ENCODE assay signal across 8 cellular contexts in genomic region chr2:240433973-240434727, GRCh38. TPM values are rescaled to one million over a fixed set of nuclear protein-coding genes. Genes with fewer than 3 reads are reported as not detected.
DNase-seq lines count a peak whose midpoint lies in the region; ATAC-seq, FAIRE-seq and TF ChIP-seq lines count a peak whose summit lies in the region.

No MANE protein-coding gene starts in this region.

- H3K27me3 ChIP-seq in Caco-2 (replicated peaks; ENCODE audit: control insufficient read depth, insufficient read depth, low read length) (no peaks in the 10 kb centered on the region), HepG2 (ENCODE audit: control insufficient read depth in 1 of 2, insufficient read depth in 2 of 2, low read length in 2 of 2) (peaks cover 37 to 76% of the 10 kb centered on the region in 2 experiments)

- H2AFZ ChIP-seq in OCI-LY7 (ENCODE audit: low read length) (peak overlapping the region; percentile 100; the same call in 1 of the 2 replicates), HepG2 (ENCODE audit: low read length) (no peak overlapping the region)

- H3K4me2 ChIP-seq in OCI-LY7 (ENCODE audit: low read length) (peak overlapping the region; percentile 99), HepG2 (ENCODE audit: low read depth, low read length) (no peak overlapping the region)

- H3K36me3 ChIP-seq in Caco-2 (ENCODE audit: control insufficient read depth, insufficient read depth, low read length) (no peaks in the 10 kb centered on the region), OCI-LY7 (ENCODE audit: insufficient read depth, low read length) (no peaks in the 10 kb centered on the region), HepG2 (replicated peaks in 1 of 2; ENCODE audit: control insufficient read depth in 1 of 2, insufficient read depth in 2 of 2, low read length in 2 of 2) (no peaks in the 10 kb centered on the region)

- CTCF ChIA-PET in Caco-2 (lab: Charles Lee): no interaction called here
- CTCF ChIA-PET in OCI-LY7 (lab: Charles Lee; ENCODE audit: unreplicated experiment): no interaction called here
- CTCF ChIA-PET in HepG2 (lab: Yijun Ruan, JAX; ENCODE audit: low intra/inter-chr PET ratio, low total read pairs): no interaction called here

- H3K4me3 Mint-ChIP-seq in Caco-2 (ENCODE audit: unreplicated experiment): peak overlapping the region; percentile 73

- no peak for TF ChIP-seq CTCF in Caco-2 (IDR thresholded peaks at IDR 0.05; ENCODE audit: insufficient read depth in 1 of 2, low read depth in 1 of 2, low read length in 1 of 2, severe bottlenecking in 1 of 2, unreplicated experiment in 1 of 2)
- TF ChIP-seq CTCF in OCI-LY7 (conservative IDR thresholded peaks at IDR 0.05; ENCODE audit: low read length): no peak
- TF ChIP-seq CTCF in HepG2 (CRISPR knock-in tag; IDR thresholded peaks at IDR 0.05): no peak

- no peak for TF ChIP-seq POLR2A in HepG2 (IDR thresholded peaks at IDR 0.05; ENCODE audit: insufficient read depth in 1 of 2, low read depth in 2 of 2, low read length in 2 of 2)

- H3K4me1 ChIP-seq in Caco-2 (peaks cover 9% of the 10 kb centered on the region; the same call in 1 of the 2 replicates), OCI-LY7 (ENCODE audit: insufficient read depth, low read length, poor library complexity, severe bottlenecking) (peaks cover 6% of the 10 kb centered on the region), HepG2 (ENCODE audit: insufficient read depth, low read length) (peaks cover 10% of the 10 kb centered on the region)

- H3K4me1 Mint-ChIP-seq in Caco-2 (ENCODE audit: low read depth, unreplicated experiment): no peaks in the 10 kb centered on the region

- POLR2A ChIA-PET in Caco-2 (lab: Charles Lee): no interaction called here
- POLR2A ChIA-PET in OCI-LY7 (lab: Charles Lee): no interaction called here
- POLR2A ChIA-PET in HepG2 (lab: Yijun Ruan, JAX): interaction anchor here (0.9 kb wide), 1 partner anchor 178 kb away, joined by 3 read pairs; no protein-coding TSS in a partner anchor

- no peak overlapping the region; the same call in 1 of the 2 replicates for H3K4me3 ChIP-seq in Caco-2 (ENCODE audit: low read depth, low read length)
- peak overlapping the region; percentile 82 for H3K4me3 ChIP-seq in OCI-LY7 (ENCODE audit: low read depth, low read length, poor library complexity, severe bottlenecking)
- peak overlapping the region in 1 of 3 experiments; percentile 49; a peak in 1 of 6 replicates for H3K4me3 ChIP-seq in HepG2 (replicated peaks in 1 of 3; ENCODE audit: insufficient read depth in 1 of 3, low read depth in 2 of 3, low read length in 3 of 3)

- in situ Hi-C loops in HepG2 (cut with HindIII; ENCODE audit: extremely low pct_ligation_motif_present, low pct_unique_long_range_greater_than_20kb): no loop called here

- H3K27ac ChIP-seq in OCI-LY7 (ENCODE audit: low read depth, low read length, poor library complexity, severe bottlenecking) (no peak overlapping the region), caudate nucleus (ENCODE audit: low read depth, low read length) (peak overlapping the region; percentile 58), HepG2 (ENCODE audit: extremely low read length, insufficient read depth, low read length) (no peak overlapping the region), substantia nigra (ENCODE audit: low read depth, low read length, poor library complexity, severe bottlenecking) (peak overlapping the region; percentile 17)

- no peaks in the 10 kb centered on the region for H3K36me3 Mint-ChIP-seq in Caco-2 (ENCODE audit: insufficient read depth, unreplicated experiment)

- no peaks in the 10 kb centered on the region for H3K9me2 ChIP-seq in OCI-LY7 (ENCODE audit: insufficient read depth, low read length)

- TF ChIP-seq EP300 in HepG2 (IDR thresholded peaks at IDR 0.05; ENCODE audit: low read depth in 2 of 2, low read length in 2 of 2) (no peak), HepG2 (CRISPR knock-in tag; IDR thresholded peaks at IDR 0.05; ENCODE audit: borderline replicate concordance) (no peak)

- no peaks in the 10 kb centered on the region for H3K27me3 Mint-ChIP-seq in Caco-2 (ENCODE audit: insufficient read depth, unreplicated experiment)

- H4K20me1 ChIP-seq in OCI-LY7 (ENCODE audit: insufficient read depth, low read length) (peaks cover 3% of the 10 kb centered on the region; the same call in 1 of the 2 replicates), HepG2 (ENCODE audit: insufficient read depth, low read length) (peaks cover 3% of the 10 kb centered on the region; the same call in 1 of the 2 replicates)

- no peak for FAIRE-seq in HepG2 (lab: Jason Lieb, UNC)

- H3K79me2 ChIP-seq in OCI-LY7 (ENCODE audit: insufficient read depth, low read depth, low read length): no peaks in the 10 kb centered on the region
- H3K79me2 ChIP-seq in HepG2 (ENCODE audit: insufficient read depth, low read length): no peaks in the 10 kb centered on the region

- TF ChIP-seq RAD21 in HepG2 (CRISPR knock-in tag; IDR thresholded peaks at IDR 0.05): no peak

- DNase-seq in Caco-2: no peak
- no peak for DNase-seq in OCI-LY7 (ENCODE audit: low spot score)
- DNase-seq in caudate nucleus (lab: John Stamatoyannopoulos, UW): peak in 44 of 61 donors; percentile 25 to 93 (median 62)
- no peak for DNase-seq in HepG2 (ENCODE audit: low spot score)
- DNase-seq in substantia nigra (lab: John Stamatoyannopoulos, UW): no peak
- DNase-seq in GM19238 (ENCODE audit: insufficient read length, low spot score): no peak
- no peak for DNase-seq in NCI-H2196 treated with DMSO at 0.1 percent for 48 hours (lab: John Stamatoyannopoulos, UW; ENCODE audit: unreplicated experiment)

- TSS peak; percentile 86 for BruUV-seq in Caco-2 (replicated peaks; lab: Mats Ljungman, UMichigan)
- no TSS peak for BruUV-seq in OCI-LY7 (replicated peaks; lab: Mats Ljungman, UMichigan)
- BruUV-seq in HepG2 (replicated peaks; lab: Mats Ljungman, UMichigan): no TSS peak

- no peaks in the 10 kb centered on the region for H3K9me3 ChIP-seq in Caco-2
- H3K9me3 ChIP-seq in OCI-LY7 (ENCODE audit: low read length): no peaks in the 10 kb centered on the region
- H3K9me3 ChIP-seq in HepG2 (ENCODE audit: low read length): no peaks in the 10 kb centered on the region

- intact Hi-C loops in Caco-2 (cut with micrococcal nuclease; ENCODE audit: unreplicated experiment): no loop called here
- intact Hi-C loops in OCI-LY7 (cut with micrococcal nuclease; ENCODE audit: unreplicated experiment): loop anchor here (10.0 kb wide), 1 partner anchor 409 kb away; the partner anchor contains the start of gene NDUFA10
- intact Hi-C loops in HepG2 (cut with micrococcal nuclease; ENCODE audit: unreplicated experiment): no loop called here

- no peak overlapping the region for H3K27ac Mint-ChIP-seq in Caco-2 (ENCODE audit: unreplicated experiment)

- no peak overlapping the region for H3K9ac ChIP-seq in HepG2 (ENCODE audit: insufficient read depth, low read depth, low read length)

- WGBS in HepG2 (ENCODE audit: low lambda C conversion rate): 65% methylated on average over 14 of the region's 16 CpGs

- H3K9me3 Mint-ChIP-seq in Caco-2 (ENCODE audit: unreplicated experiment): no peaks in the 10 kb centered on the region

- ATAC-seq in HepG2 (no peak), HG03039 (IDR thresholded peaks at IDR 0.05; ENCODE audit: unreplicated experiment) (no peak)

TF ChIP-seq in HepG2, 621 proteins besides CTCF, POLR2A, EP300 and RAD21 (continues in another document):
- TF ChIP-seq PCBP1 (IDR thresholded peaks at IDR 0.05; ENCODE audit: borderline replicate concordance, low read depth, low read length) (0 out of 2 replicates have a peak, but pooled peaks have one; percentile 17), HOXA5 (CRISPR knock-in tag; IDR thresholded peaks at IDR 0.05) (no peak), TSC22D2 (CRISPR knock-in tag; IDR thresholded peaks at IDR 0.05; ENCODE audit: borderline replicate concordance) (no peak)
- TF ChIP-seq, protein P1, sequence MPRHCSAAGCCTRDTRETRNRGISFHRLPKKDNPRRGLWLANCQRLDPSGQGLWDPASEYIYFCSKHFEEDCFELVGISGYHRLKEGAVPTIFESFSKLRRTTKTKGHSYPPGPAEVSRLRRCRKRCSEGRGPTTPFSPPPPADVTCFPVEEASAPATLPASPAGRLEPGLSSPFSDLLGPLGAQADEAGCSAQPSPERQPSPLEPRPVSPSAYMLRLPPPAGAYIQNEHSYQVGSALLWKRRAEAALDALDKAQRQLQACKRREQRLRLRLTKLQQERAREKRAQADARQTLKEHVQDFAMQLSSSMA (CRISPR knock-in tag; IDR thresholded peaks at IDR 0.05): no peak

RNA-seq across cellular contexts. Expression of gene GPC1, which starts 1.3 kb away (rescaled TPM):
- 39.9 and 45.2 TPM in 2 replicates for total RNA-seq in Caco-2 (2022)
- 1.4 and 2.4 TPM in 2 replicates for total RNA-seq in OCI-LY7 (2014; rRNA removed; shearing (Covaris generic))
- total RNA-seq in OCI-LY7 (2022): 3.0 and 4.0 TPM in 2 replicates
- 2.1 and 5.5 TPM in 2 replicates for total RNA-seq in HepG2 (2016; rRNA removed; fragmentation: Illumina TruSeq; extraction: Trizol)
- total RNA-seq in HepG2 (2016; cell fraction: cytosol; rRNA removed; fragmentation: Illumina TruSeq; extraction: Trizol; ENCODE audit: low read depth): 0.91 and 1.6 TPM in 2 replicates
- 1.8 and 5.2 TPM in 2 replicates for total RNA-seq in HepG2 (2016; cell fraction: insoluble cytoplasmic fraction; rRNA removed; fragmentation: Illumina TruSeq; extraction: Trizol)
- total RNA-seq in HepG2 (2016; cell fraction: membrane; rRNA removed; fragmentation: Illumina TruSeq; extraction: Trizol): 1.9 and 2.0 TPM in 2 replicates
- total RNA-seq in HepG2 (2016; cell fraction: nucleus; rRNA removed; fragmentation: Illumina TruSeq; extraction: Trizol): 5.4 and 7.0 TPM in 2 replicates
- polyA plus RNA-seq in HepG2 (2011; rRNA removed): 4.0 and 4.8 TPM in 2 replicates
- polyA plus RNA-seq in HepG2 (2011; cell fraction: cytosol; rRNA removed): 2.4 and 5.8 TPM in 2 replicates
- 6.0 and 8.9 TPM in 2 replicates for polyA plus RNA-seq in HepG2 (2011; cell fraction: nucleus; rRNA removed)
- polyA plus RNA-seq in HepG2 (2012): 1.1 and 2.2 TPM in 2 replicates
- polyA plus RNA-seq in HepG2 (2016; cell fraction: cytosol; fragmentation: Illumina TruSeq; extraction: Trizol; ENCODE audit: low read depth): 1.3 and 1.7 TPM in 2 replicates
- 3.2 and 3.7 TPM in 2 replicates for polyA plus RNA-seq in HepG2 (2016; cell fraction: insoluble cytoplasmic fraction; fragmentation: Illumina TruSeq; extraction: Trizol; ENCODE audit: low read depth)
- 2.1 and 3.5 TPM in 2 replicates for polyA plus RNA-seq in HepG2 (2016; cell fraction: membrane; fragmentation: Illumina TruSeq; extraction: Trizol; ENCODE audit: low read depth)
- polyA plus RNA-seq in HepG2 (2016; cell fraction: nucleus; fragmentation: Illumina TruSeq; extraction: Trizol; ENCODE audit: insufficient read depth, low read depth): 12.8 and 13.1 TPM in 2 replicates
- polyA minus RNA-seq in HepG2 (2011; rRNA and poly(A)+ RNA removed; ENCODE audit: low replicate concordance): 9.2 and 40.8 TPM in 2 replicates
- 7.8 and 8.3 TPM in 2 replicates for polyA minus RNA-seq in HepG2 (2011; cell fraction: cytosol; rRNA and poly(A)+ RNA removed)
- polyA minus RNA-seq in HepG2 (2011; cell fraction: nucleus; rRNA and poly(A)+ RNA removed): 2.1 and 4.8 TPM in 2 replicates

Comparison
In these comparisons a context has a peak if more than half of its experiments do, and no peak if none do; other contexts are left out.
1. DNase-seq: peak in caudate nucleus (44 of 61); none in Caco-2 (0 of 2), OCI-LY7 (single experiment), HepG2 (single experiment), substantia nigra (0 of 49), GM19238 (single experiment) and NCI-H2196 treated with DMSO at 0.1 percent for 48 hours (single experiment).
2. H3K27ac ChIP-seq: peak in caudate nucleus (single experiment) and substantia nigra (single experiment); none in OCI-LY7 (single experiment) and HepG2 (single experiment).